In the genomic region with DNA sequence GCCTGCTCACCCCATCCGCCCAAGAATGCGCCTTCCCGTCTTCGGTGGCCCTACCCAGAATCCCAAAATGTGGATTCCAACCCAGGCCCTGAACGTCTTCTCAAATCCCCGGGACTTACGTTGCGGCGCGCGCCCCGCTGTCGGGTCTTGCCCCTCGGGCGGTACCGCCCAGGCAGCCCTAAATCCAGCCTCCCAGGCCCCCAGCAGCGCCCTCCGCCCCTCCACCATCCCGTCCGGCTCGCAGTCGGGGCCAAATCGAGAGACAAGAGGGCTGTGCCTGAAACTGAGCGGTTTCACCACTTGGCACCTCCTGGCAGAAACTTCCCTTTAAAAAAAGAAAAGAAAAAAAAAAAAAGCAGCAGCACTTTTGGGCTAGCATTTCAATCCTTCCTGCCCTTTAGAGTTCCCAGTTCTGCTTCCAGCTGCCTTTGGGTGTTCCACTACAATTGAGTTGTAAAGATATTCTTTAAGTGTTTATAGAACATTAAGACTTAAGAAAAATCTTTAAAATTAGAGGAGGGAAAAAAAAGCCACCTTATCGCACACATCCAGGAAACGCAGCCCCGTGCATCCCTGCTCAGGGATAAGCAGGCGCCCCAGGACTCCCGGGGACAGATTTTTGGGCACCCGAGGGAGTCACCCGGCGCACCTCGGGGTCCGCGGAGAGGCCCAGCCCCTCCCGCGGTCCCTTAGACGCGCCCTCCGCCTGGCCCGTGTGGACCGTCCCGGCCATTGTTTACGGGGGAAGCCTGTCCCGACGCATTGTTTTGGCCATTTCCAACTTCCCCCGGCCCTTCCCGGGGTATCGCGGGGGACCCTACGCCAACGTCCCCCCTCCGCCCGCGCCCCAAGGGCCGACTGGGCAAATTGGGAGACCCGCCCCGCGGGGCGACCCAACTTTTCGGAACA, we compare ENCODE assay signal across 8 cellular contexts. TPM values are rescaled to one million over a fixed set of nuclear protein-coding genes. Genes with fewer than 3 reads are reported as not detected.
DNase-seq lines count a peak whose midpoint lies in the region; ATAC-seq lines count a peak whose summit lies in the region.

No MANE protein-coding gene starts in this region.

- peak overlapping the region; percentile 31 to 67 for H3K4me3 ChIP-seq in stomach smooth muscle (ENCODE audit: low read length in 2 of 2)

- peaks cover 10% of the 10 kb centered on the region for H3K4me1 ChIP-seq in stomach smooth muscle (ENCODE audit: control insufficient read depth, insufficient read depth, low read length)

- H3K27ac ChIP-seq in caudate nucleus (ENCODE audit: low read depth, low read length) (peak overlapping the region; percentile 21), stomach smooth muscle (ENCODE audit: low read length) (no peak overlapping the region)

- ATAC-seq in left colon (peak; percentile 43), GM19328 (IDR thresholded peaks at IDR 0.05; ENCODE audit: unreplicated experiment) (no peak), HG03565 (IDR thresholded peaks at IDR 0.05; ENCODE audit: unreplicated experiment) (no peak)

- peaks cover 5% of the 10 kb centered on the region in 2 donors for H3K27me3 ChIP-seq in stomach smooth muscle (ENCODE audit: control insufficient read depth in 1 of 2, insufficient read depth in 2 of 2, low read length in 2 of 2)

- DNase-seq in stimulated activated CD4-positive, alpha-beta T cell treated with anti-CD3 and anti-CD28 coated beads, Interleukin-4, amount 100 ng/mL, for 1 hour: peak; percentile 14
- no peak for DNase-seq in stimulated activated CD4-positive, alpha-beta T cell treated with anti-CD3 and anti-CD28 coated beads, Interleukin-1b, Interleukin-23, amount 100 ng/mL, for 48 hours
- DNase-seq in OCI-M1 (lab: John Stamatoyannopoulos, UW) (peak; percentile 75), caudate nucleus (lab: John Stamatoyannopoulos, UW) (no peak), left colon (peak; percentile 44 to 64)

- H3K9me3 ChIP-seq in stomach smooth muscle (ENCODE audit: control insufficient read depth in 2 of 2, low read length in 2 of 2): no peaks in the 10 kb centered on the region

- peak overlapping the region in 1 of 2 donors; percentile 28 for H3K9ac ChIP-seq in stomach smooth muscle (ENCODE audit: low read length in 2 of 2)

- intact Hi-C loops in left colon (cut with DNase I, micrococcal nuclease): no loop called here

- H3K36me3 ChIP-seq in stomach smooth muscle (ENCODE audit: control insufficient read depth in 2 of 2, insufficient read depth in 2 of 2, low read length in 2 of 2): no peaks in the 10 kb centered on the region

RNA-seq across cellular contexts. Expression of gene KCNJ4, which starts 57.6 kb away (rescaled TPM):
- total RNA-seq in left colon: not detected

Comparison
In these comparisons a context has a peak if more than half of its experiments do, and no peak if none do; other contexts are left out.
1. DNase-seq: peak in stimulated activated CD4-positive, alpha-beta T cell treated with anti-CD3 and anti-CD28 coated beads, Interleukin-4, amount 100 ng/mL, for 1 hour (single experiment), OCI-M1 (single experiment) and left colon (2 of 2); none in stimulated activated CD4-positive, alpha-beta T cell treated with anti-CD3 and anti-CD28 coated beads, Interleukin-1b, Interleukin-23, amount 100 ng/mL, for 48 hours (single experiment) and caudate nucleus (0 of 61).